In genomic region chr10:4892681-4893080, GRCh38 we compare ENCODE assay signal across 33 cellular contexts.
"Had no signal": no experiment of that assay in that cellular context is flagged by ENCODE, and none has a peak within 500 bp of the region (broad histone marks: within the 10 kb centered on the region; RNA-seq: fewer than 3 reads in every experiment).

No MANE protein-coding gene starts in this region.

- DNase-seq: activated B cell treated with CpG ODN at 0.5 μM for 24 hours; activated CD4-positive, alpha-beta memory T cell treated with anti-CD3 and anti-CD28 coated beads for 36 hours; activated CD4-positive, alpha-beta T cell treated with anti-CD3 and anti-CD28 coated beads for 4 hours; activated CD4-positive, alpha-beta T cell treated with anti-CD3 and anti-CD28 coated beads, Interleukin-2, amount 10 ng/mL, durations not matched to agents 24 days and 14 days; activated CD4-positive, alpha-beta T cell treated with anti-CD3 and anti-CD28 coated beads, Interleukin-2, amount 50 U/mL, for 1 hour; activated CD4-positive, alpha-beta T cell treated with anti-CD3 and anti-CD28 coated beads, Interleukin-2, amount 50 U/mL, for 4 hours; activated CD4-positive, CD25-positive, alpha-beta regulatory T cell treated with anti-CD3 and anti-CD28 coated beads, Interleukin-2, amount 50 U/mL, for 72 hours; activated CD8-positive, alpha-beta memory T cell treated with anti-CD3 and anti-CD28 coated beads, Interleukin-2, amount 50 U/mL, for 4 hours; activated CD8-positive, alpha-beta T cell treated with anti-CD3 and anti-CD28 coated beads for 36 hours; activated effector memory CD4-positive, alpha-beta T cell treated with anti-CD3 and anti-CD28 coated beads, Interleukin-2, amount 50 U/mL, for 16 hours; activated gamma-delta T cell treated with Interleukin-2 at 50 U/mL for 16 hours; activated naive CD4-positive, alpha-beta T cell; activated naive CD4-positive, alpha-beta T cell treated with anti-CD3 and anti-CD28 coated beads for 36 hours; activated naive CD4-positive, alpha-beta T cell treated with anti-CD3 and anti-CD28 coated beads, Interleukin-2, amount 50 U/mL, for 16 hours; activated naive CD8-positive, alpha-beta T cell treated with anti-CD3 and anti-CD28 coated beads for 36 hours; activated T-cell treated with anti-CD3 and anti-CD28 coated beads for 4 hours; activated T-cell treated with anti-CD3 and anti-CD28 coated beads, Interleukin-2, amount 50 U/mL, for 1 hour; activated T-cell treated with anti-CD3 and anti-CD28 coated beads, Interleukin-2, amount 50 U/mL, for 4 hours; activated T-cell treated with anti-CD3 and anti-CD28 coated beads, Interleukin-2, amount 50 U/mL, for 72 hours; adrenal gland; amniotic stem cell; aorta; body of pancreas; brain microvascular endothelial cell; caudate nucleus; SW 1271; T-helper 1 cell; T-helper 2 cell; T-helper 9 cell had no signal

- H3K27me3 ChIP-seq: adrenal gland, body of pancreas, brain microvascular endothelial cell, breast epithelium had no signal

- H3K4me1 ChIP-seq: breast epithelium had no signal

- H3K27ac ChIP-seq: adrenal gland, body of pancreas, brain microvascular endothelial cell, breast epithelium, VCaP had no signal

- H3K9me3 ChIP-seq: adrenal gland, body of pancreas, breast epithelium had no signal

- H3K4me3 ChIP-seq: adrenal gland, body of pancreas, breast epithelium had no signal

- ATAC-seq: activated CD8-positive, alpha-beta T cell treated with anti-CD3 and anti-CD28 coated beads for 36 hours; activated naive CD4-positive, alpha-beta T cell treated with anti-CD3 and anti-CD28 coated beads, Interleukin-2, amount 50 U/mL, for 72 hours; activated T-cell treated with anti-CD3 and anti-CD28 coated beads, Interleukin-2, amount 50 U/mL, for 4 hours; activated T-cell treated with anti-CD3 and anti-CD28 coated beads, Interleukin-2, amount 50 U/mL, for 72 hours; activated T-helper 17 cell treated with anti-CD3 and anti-CD28 coated beads, Interleukin-2, amount 50 U/mL, for 72 hours; body of pancreas had no signal

- H3K36me3 ChIP-seq: adrenal gland, brain microvascular endothelial cell, breast epithelium had no signal
